ENCODE assay signal across 8 cellular contexts in genomic region chr6:80742481-80742880, GRCh38.
DNase-seq lines count a peak whose midpoint lies in the region; ATAC-seq and TF ChIP-seq lines count a peak whose summit lies in the region.

No MANE protein-coding gene starts in this region.

- H3K27me3 ChIP-seq in left ventricle myocardium inferior (ENCODE audit: low read depth) (no peaks in the 10 kb centered on the region), vagina (no peaks in the 10 kb centered on the region)

- H3K4me3 ChIP-seq in left ventricle myocardium inferior (no peak overlapping the region), fibroblast of mammary gland (ENCODE audit: control insufficient read depth, low read depth, low read length) (no peak overlapping the region), vagina (no peak overlapping the region)

- intact Hi-C loops in left ventricle myocardium inferior (cut with micrococcal nuclease), result no loop called here
- intact Hi-C loops in Right ventricle myocardium superior (cut with DNase I), result no loop called here
- intact Hi-C loops in vagina (cut with DNase I), result no loop called here

- H3K9me3 ChIP-seq in left ventricle myocardium inferior (replicated peaks) (peaks cover 11% of the 10 kb centered on the region), vagina (no peaks in the 10 kb centered on the region)

- H3K27ac ChIP-seq in left ventricle myocardium inferior (replicated peaks) (no peak overlapping the region), vagina (no peak overlapping the region)

- ATAC-seq in Right ventricle myocardium superior (ENCODE audit: poor library complexity), result no peak

- H3K4me1 ChIP-seq in left ventricle myocardium inferior (no peaks in the 10 kb centered on the region), vagina (no peaks in the 10 kb centered on the region)

- H3K36me3 ChIP-seq in left ventricle myocardium inferior (no peaks in the 10 kb centered on the region), vagina (no peaks in the 10 kb centered on the region)

- TF ChIP-seq CTCF in left ventricle myocardium inferior (IDR thresholded peaks at IDR 0.05; ENCODE audit: borderline replicate concordance) (peak; percentile 50), fibroblast of mammary gland (conservative IDR thresholded peaks at IDR 0.05; ENCODE audit: control insufficient read depth, insufficient read depth, low read depth, low read length) (peak; percentile 48), vagina (IDR thresholded peaks at IDR 0.05) (no peak)

- DNase-seq in left ventricle myocardium inferior (no peak), Right ventricle myocardium superior (no peak), NCI-H526 treated with DMSO at 0.1 percent for 48 hours (lab: John Stamatoyannopoulos, UW) (peak; percentile 41), fibroblast of mammary gland (ENCODE audit: low read depth) (peak; percentile 64), vagina (ENCODE audit: extremely low spot score in 2 of 2) (no peak), epidermal melanocyte (ENCODE audit: insufficient read length, low spot score) (no peak), NCI-H2227 treated with DMSO at 0.1 percent for 48 hours (lab: John Stamatoyannopoulos, UW) (no peak), NCI-H2107 treated with DMSO at 0.1 percent for 48 hours (lab: John Stamatoyannopoulos, UW; ENCODE audit: unreplicated experiment) (no peak)

- no peak for TF ChIP-seq POLR2A in vagina (IDR thresholded peaks at IDR 0.05)

Comparison
In these comparisons a context has a peak if more than half of its experiments do, and no peak if none do; other contexts are left out.
1. DNase-seq: peak in NCI-H526 treated with DMSO at 0.1 percent for 48 hours (single experiment) and fibroblast of mammary gland (single experiment); none in left ventricle myocardium inferior (single experiment), Right ventricle myocardium superior (single experiment), vagina (0 of 2), epidermal melanocyte (single experiment), NCI-H2227 treated with DMSO at 0.1 percent for 48 hours (single experiment) and NCI-H2107 treated with DMSO at 0.1 percent for 48 hours (single experiment).
2. CTCF ChIP-seq: peak in left ventricle myocardium inferior (single experiment) and fibroblast of mammary gland (single experiment); none in vagina (0 of 3).